18 cellular contexts compared by ENCODE assay signal in the genomic region with DNA sequence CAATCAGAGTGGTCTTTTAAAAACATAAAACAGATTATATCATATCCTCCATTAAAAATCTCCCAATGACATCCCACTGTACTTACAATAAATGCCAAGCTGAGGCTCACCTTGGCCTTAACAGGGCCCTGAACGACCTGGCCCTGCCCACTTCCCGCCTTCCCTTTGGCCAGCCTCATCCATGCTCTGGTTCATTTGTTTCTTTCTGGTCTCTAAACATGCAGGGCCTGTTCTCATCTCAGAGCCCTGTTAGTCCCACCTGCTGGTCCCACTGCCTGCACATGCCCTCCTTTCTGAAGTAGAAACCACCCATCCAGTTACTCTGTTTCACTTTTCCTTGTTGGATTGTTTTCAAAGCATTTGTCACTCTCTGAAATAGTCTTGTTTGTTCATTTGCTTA.
"Had no signal": no experiment of that assay in that cellular context is flagged by ENCODE, and none has a peak within 500 bp of the region (broad histone marks: within the 10 kb centered on the region; RNA-seq: fewer than 3 reads in every experiment).

No MANE protein-coding gene starts in this region.

- H3K4me3 ChIP-seq: coronary artery, esophagus squamous epithelium, gastroesophageal sphincter, ovary, smooth muscle cell, upper lobe of left lung, uterus had no signal

- H3K27me3 ChIP-seq: gastroesophageal sphincter, ovary, upper lobe of left lung, uterus had no signal

- ATAC-seq: gastroesophageal sphincter, left lobe of liver, natural killer cell, right cardiac atrium had no signal

- H3K27ac ChIP-seq: coronary artery, esophagus squamous epithelium, gastroesophageal sphincter, ovary, upper lobe of left lung, uterus had no signal

- H3K4me1 ChIP-seq: gastroesophageal sphincter, upper lobe of left lung, uterus had no signal

- DNase-seq: effector CD8-positive, alpha-beta T cell; esophagus squamous epithelium; foreskin fibroblast; glutamatergic neuron; kidney; mammary epithelial cell; natural killer cell; nucleus accumbens; ovary; right cardiac atrium; stimulated activated CD4-positive, alpha-beta T cell treated with anti-CD3 and anti-CD28 coated beads, Interleukin-2, amount 100 ng/mL, for 48 hours; stimulated activated naive CD4-positive, alpha-beta T cell treated with Interleukin-2 at 50 U/mL for 16 hours; upper lobe of left lung; uterus had no signal

- H3K36me3 ChIP-seq: esophagus squamous epithelium, gastroesophageal sphincter, ovary, upper lobe of left lung, uterus had no signal

- H3K4me2 ChIP-seq: smooth muscle cell had no signal

- H3K9me3 ChIP-seq: ovary, uterus had no signal
